1 cellular context compared by ENCODE assay signal in the genomic region with DNA sequence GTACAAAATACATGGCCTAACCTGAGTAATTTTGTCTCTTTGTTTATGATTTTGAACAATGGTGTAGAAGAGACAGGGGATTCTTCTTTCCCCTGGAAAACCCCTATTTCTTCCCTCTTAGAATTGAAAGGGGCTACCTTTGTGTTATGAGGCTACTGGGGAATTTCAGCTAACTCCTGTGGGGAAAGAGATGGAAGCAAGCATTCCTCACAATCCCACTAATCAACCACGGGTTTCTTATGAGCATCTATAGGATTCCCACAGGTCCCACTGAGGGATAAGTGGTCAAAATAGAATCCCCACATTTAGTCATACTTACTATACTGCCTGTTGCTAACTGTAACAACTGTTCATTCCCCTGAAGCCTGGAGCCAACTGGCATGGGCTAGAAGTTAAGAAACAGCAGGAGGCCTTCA.
TF ChIP-seq lines count a peak whose summit lies in the region.

No MANE protein-coding gene starts in this region.

TF ChIP-seq in GM12878, 131 proteins besides CTCF, POLR2A, EP300 and RAD21 (continued from another document and continues in another):
- TF ChIP-seq ZBTB33 (IDR thresholded peaks at IDR 0.05) (no peak), NFXL1 (IDR thresholded peaks at IDR 0.05; ENCODE audit: borderline replicate concordance) (no peak), CHD2 (IDR thresholded peaks at IDR 0.05; ENCODE audit: borderline replicate concordance, low read depth, low read length) (no peak), CBX3 (IDR thresholded peaks at IDR 0.05; ENCODE audit: borderline replicate concordance, low read depth) (no peak), TARDBP (IDR thresholded peaks at IDR 0.05; ENCODE audit: borderline replicate concordance) (no peak), SMARCA5 (IDR thresholded peaks at IDR 0.05) (no peak), SPI1 (IDR thresholded peaks at IDR 0.05; ENCODE audit: borderline replicate concordance, insufficient read depth, low read depth, low read length) (no peak), CREM (IDR thresholded peaks at IDR 0.05; ENCODE audit: low read depth) (no peak), STAT1 (conservative IDR thresholded peaks at IDR 0.05) (no peak), ZNF24 (IDR thresholded peaks at IDR 0.05) (no peak), HDGF (IDR thresholded peaks at IDR 0.05) (no peak), DPF2 (IDR thresholded peaks at IDR 0.05) (peak; percentile 67), IKZF1 (conservative IDR thresholded peaks at IDR 0.05) (peak; percentile 98), MTA2 (IDR thresholded peaks at IDR 0.05; ENCODE audit: low read depth) (peak; percentile 80), TBL1XR1 (IDR thresholded peaks at IDR 0.05; ENCODE audit: low read depth, low read length) (peak; percentile 51; the same call in 1 of the 2 replicates), ZNF217 (IDR thresholded peaks at IDR 0.05) (no peak; the same call in 1 of the 2 replicates), RUNX3 (IDR thresholded peaks at IDR 0.05; ENCODE audit: low read length) (peak; percentile 59), BACH1 (IDR thresholded peaks at IDR 0.05; ENCODE audit: borderline replicate concordance) (no peak), SREBF1 (IDR thresholded peaks at IDR 0.05; ENCODE audit: low read length) (no peak), NR2C2 (IDR thresholded peaks at IDR 0.05; ENCODE audit: borderline replicate concordance, control insufficient read depth, insufficient read length, low read depth) (no peak), MEF2A (IDR thresholded peaks at IDR 0.05; ENCODE audit: insufficient read depth, low read depth, low read length) (no peak), MTA3 (IDR thresholded peaks at IDR 0.05; ENCODE audit: borderline replicate concordance, low read length) (no peak), FOXK2 (IDR thresholded peaks at IDR 0.05) (no peak), CEBPB (IDR thresholded peaks at IDR 0.05; ENCODE audit: borderline replicate concordance in 1 of 2, low read depth in 2 of 2, low read length in 2 of 2) (no peak), YBX1 (IDR thresholded peaks at IDR 0.05) (no peak), SP1 (IDR thresholded peaks at IDR 0.05; ENCODE audit: low read depth, low read length) (no peak), KAT2A (conservative IDR thresholded peaks at IDR 0.05; ENCODE audit: control insufficient read depth, low read depth, low read length) (no peak), STAT3 (IDR thresholded peaks at IDR 0.05; ENCODE audit: low read depth, low read length) (0 out of 2 replicates have a peak, but pooled peaks have one; percentile 56), SMAD1 (IDR thresholded peaks at IDR 0.05; ENCODE audit: low read depth, partially characterized antibody) (no peak), PBX3 (IDR thresholded peaks at IDR 0.05; ENCODE audit: insufficient replicate concordance, low read depth, low read length) (no peak), POLR2AphosphoS2 (IDR thresholded peaks at IDR 0.05; ENCODE audit: low read depth, low read length) (no peak), MEF2B (IDR thresholded peaks at IDR 0.05; ENCODE audit: partially characterized antibody, poor library complexity, severe bottlenecking) (peak; percentile 73), BCL11A (IDR thresholded peaks at IDR 0.05; ENCODE audit: low read depth, low read length) (peak; percentile 62), BMI1 (IDR thresholded peaks at IDR 0.05; ENCODE audit: borderline replicate concordance) (no peak), SMC3 (IDR thresholded peaks at IDR 0.05; ENCODE audit: borderline replicate concordance, low read length) (no peak), HDAC2 (IDR thresholded peaks at IDR 0.05) (no peak), BCL3 (IDR thresholded peaks at IDR 0.05; ENCODE audit: borderline replicate concordance, insufficient read depth, low read depth, low read length, poor library complexity, severe bottlenecking) (peak; percentile 75), KDM1A (IDR thresholded peaks at IDR 0.05; ENCODE audit: borderline replicate concordance) (no peak), ZBED1 (IDR thresholded peaks at IDR 0.05; ENCODE audit: borderline replicate concordance) (no peak), IRF4 (IDR thresholded peaks at IDR 0.05; ENCODE audit: low read depth, low read length) (peak; percentile 45; the same call in 1 of the 2 replicates), ZNF274 (IDR thresholded peaks at IDR 0.05; ENCODE audit: insufficient read depth, insufficient read length) (no peak), ETV6 (conservative IDR thresholded peaks at IDR 0.05 in 1 of 2, IDR thresholded peaks at IDR 0.05 in 1 of 2; ENCODE audit: borderline replicate concordance in 1 of 2, low read depth in 1 of 2) (no peak), JUND (IDR thresholded peaks at IDR 0.05; ENCODE audit: low read depth, low read length) (no peak), NRF1 (conservative IDR thresholded peaks at IDR 0.05; ENCODE audit: low read depth, low read length) (no peak), ATF7 (IDR thresholded peaks at IDR 0.05; ENCODE audit: low read depth) (peak; percentile 44), MYB (IDR thresholded peaks at IDR 0.05; ENCODE audit: borderline replicate concordance, low read depth, low read length) (no peak), BCLAF1 (IDR thresholded peaks at IDR 0.05) (no peak), RELA (IDR thresholded peaks at IDR 0.05; ENCODE audit: borderline replicate concordance, partially characterized antibody) (peak; percentile 95), CHD4 (IDR thresholded peaks at IDR 0.05) (no peak)
- TF ChIP-seq, protein P1, sequence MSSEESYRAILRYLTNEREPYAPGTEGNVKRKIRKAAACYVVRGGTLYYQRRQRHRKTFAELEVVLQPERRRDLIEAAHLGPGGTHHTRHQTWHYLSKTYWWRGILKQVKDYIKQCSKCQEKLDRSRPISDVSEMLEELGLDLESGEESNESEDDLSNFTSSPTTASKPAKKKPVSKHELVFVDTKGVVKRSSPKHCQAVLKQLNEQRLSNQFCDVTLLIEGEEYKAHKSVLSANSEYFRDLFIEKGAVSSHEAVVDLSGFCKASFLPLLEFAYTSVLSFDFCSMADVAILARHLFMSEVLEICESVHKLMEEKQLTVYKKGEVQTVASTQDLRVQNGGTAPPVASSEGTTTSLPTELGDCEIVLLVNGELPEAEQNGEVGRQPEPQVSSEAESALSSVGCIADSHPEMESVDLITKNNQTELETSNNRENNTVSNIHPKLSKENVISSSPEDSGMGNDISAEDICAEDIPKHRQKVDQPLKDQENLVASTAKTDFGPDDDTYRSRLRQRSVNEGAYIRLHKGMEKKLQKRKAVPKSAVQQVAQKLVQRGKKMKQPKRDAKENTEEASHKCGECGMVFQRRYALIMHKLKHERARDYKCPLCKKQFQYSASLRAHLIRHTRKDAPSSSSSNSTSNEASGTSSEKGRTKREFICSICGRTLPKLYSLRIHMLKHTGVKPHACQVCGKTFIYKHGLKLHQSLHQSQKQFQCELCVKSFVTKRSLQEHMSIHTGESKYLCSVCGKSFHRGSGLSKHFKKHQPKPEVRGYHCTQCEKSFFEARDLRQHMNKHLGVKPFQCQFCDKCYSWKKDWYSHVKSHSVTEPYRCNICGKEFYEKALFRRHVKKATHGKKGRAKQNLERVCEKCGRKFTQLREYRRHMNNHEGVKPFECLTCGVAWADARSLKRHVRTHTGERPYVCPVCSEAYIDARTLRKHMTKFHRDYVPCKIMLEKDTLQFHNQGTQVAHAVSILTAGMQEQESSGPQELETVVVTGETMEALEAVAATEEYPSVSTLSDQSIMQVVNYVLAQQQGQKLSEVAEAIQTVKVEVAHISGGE (CRISPR knock-in tag; IDR thresholded peaks at IDR 0.05): no peak
- TF ChIP-seq, protein P2, sequence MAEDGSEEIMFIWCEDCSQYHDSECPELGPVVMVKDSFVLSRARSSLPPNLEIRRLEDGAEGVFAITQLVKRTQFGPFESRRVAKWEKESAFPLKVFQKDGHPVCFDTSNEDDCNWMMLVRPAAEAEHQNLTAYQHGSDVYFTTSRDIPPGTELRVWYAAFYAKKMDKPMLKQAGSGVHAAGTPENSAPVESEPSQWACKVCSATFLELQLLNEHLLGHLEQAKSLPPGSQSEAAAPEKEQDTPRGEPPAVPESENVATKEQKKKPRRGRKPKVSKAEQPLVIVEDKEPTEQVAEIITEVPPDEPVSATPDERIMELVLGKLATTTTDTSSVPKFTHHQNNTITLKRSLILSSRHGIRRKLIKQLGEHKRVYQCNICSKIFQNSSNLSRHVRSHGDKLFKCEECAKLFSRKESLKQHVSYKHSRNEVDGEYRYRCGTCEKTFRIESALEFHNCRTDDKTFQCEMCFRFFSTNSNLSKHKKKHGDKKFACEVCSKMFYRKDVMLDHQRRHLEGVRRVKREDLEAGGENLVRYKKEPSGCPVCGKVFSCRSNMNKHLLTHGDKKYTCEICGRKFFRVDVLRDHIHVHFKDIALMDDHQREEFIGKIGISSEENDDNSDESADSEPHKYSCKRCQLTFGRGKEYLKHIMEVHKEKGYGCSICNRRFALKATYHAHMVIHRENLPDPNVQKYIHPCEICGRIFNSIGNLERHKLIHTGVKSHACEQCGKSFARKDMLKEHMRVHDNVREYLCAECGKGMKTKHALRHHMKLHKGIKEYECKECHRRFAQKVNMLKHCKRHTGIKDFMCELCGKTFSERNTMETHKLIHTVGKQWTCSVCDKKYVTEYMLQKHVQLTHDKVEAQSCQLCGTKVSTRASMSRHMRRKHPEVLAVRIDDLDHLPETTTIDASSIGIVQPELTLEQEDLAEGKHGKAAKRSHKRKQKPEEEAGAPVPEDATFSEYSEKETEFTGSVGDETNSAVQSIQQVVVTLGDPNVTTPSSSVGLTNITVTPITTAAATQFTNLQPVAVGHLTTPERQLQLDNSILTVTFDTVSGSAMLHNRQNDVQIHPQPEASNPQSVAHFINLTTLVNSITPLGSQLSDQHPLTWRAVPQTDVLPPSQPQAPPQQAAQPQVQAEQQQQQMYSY (CRISPR knock-in tag; IDR thresholded peaks at IDR 0.05): no peak
